In genomic region chr4:6694177-6694901, GRCh38 we compare ENCODE assay signal across 12 cellular contexts. TPM values are rescaled to one million over a fixed set of nuclear protein-coding genes. Genes with fewer than 3 reads are reported as not detected.
DNase-seq lines count a peak whose midpoint lies in the region; ATAC-seq and TF ChIP-seq lines count a peak whose summit lies in the region.
"Had no signal": no experiment of that assay in that cellular context is flagged by ENCODE, and none has a peak within 500 bp of the region (broad histone marks: within the 10 kb centered on the region; RNA-seq: fewer than 3 reads in every experiment).

No MANE protein-coding gene starts in this region.

- H3F3A ChIP-seq in PC-3 (ENCODE audit: low read length, unreplicated experiment) = peaks cover 5% of the 10 kb centered on the region
- peaks cover 6% of the 10 kb centered on the region for H3F3A ChIP-seq in smooth muscle cell (ENCODE audit: low read depth)

- BruUV-seq in PC-3 (replicated peaks; lab: Mats Ljungman, UMichigan) = TSS peak; percentile 62

- H3K4me3 Mint-ChIP-seq in activated CD4-positive, alpha-beta T cell treated with anti-CD3 and anti-CD28 coated beads, Interleukin-2, amount 10 ng/mL, durations not matched to agents 24 days and 14 days = peak overlapping the region; percentile 75

- H3K4me2 ChIP-seq in PC-3 (ENCODE audit: low read length) (peak overlapping the region; percentile 81), smooth muscle cell (no peak overlapping the region)

- H3K27me3 ChIP-seq in PC-3 (ENCODE audit: low read length) (no peaks in the 10 kb centered on the region), smooth muscle cell (ENCODE audit: low read depth) (no peaks in the 10 kb centered on the region)
- H3K27me3 ChIP-seq: brain microvascular endothelial cell, gastroesophageal sphincter had no signal

- POLR2A ChIA-PET in PC-3 (lab: Charles Lee; ENCODE audit: unreplicated experiment) = no interaction called here

- H3K79me2 ChIP-seq in PC-3 (ENCODE audit: low read length) (peaks cover 21% of the 10 kb centered on the region), smooth muscle cell (ENCODE audit: low read depth) (no peaks in the 10 kb centered on the region)

- H3K9me2 ChIP-seq in PC-3 (replicated peaks; ENCODE audit: low read length) = no peaks in the 10 kb centered on the region

- CTCF ChIA-PET in PC-3 (lab: Charles Lee) = no interaction called here

- in situ Hi-C loops in G401 (cut with HindIII; ENCODE audit: low sequenced_read_pairs) = no loop called here

- intact Hi-C loops in activated CD4-positive, alpha-beta T cell treated with anti-CD3 and anti-CD28 coated beads, Interleukin-2, amount 10 ng/mL, durations not matched to agents 24 days and 14 days (cut with micrococcal nuclease) = no loop called here
- intact Hi-C loops in PC-3 (cut with micrococcal nuclease) = loop anchor here (2.0 kb wide), 1 partner anchor 20 kb away; a partner anchor contains a TSS

- H2AFZ ChIP-seq in PC-3 (ENCODE audit: low read length) = no peak overlapping the region
- no peak overlapping the region for H2AFZ ChIP-seq in smooth muscle cell (ENCODE audit: low read depth)

- peak overlapping the region; percentile 96 for H3K27ac ChIP-seq in PC-3 (ENCODE audit: low read length)
- H3K27ac ChIP-seq in smooth muscle cell (ENCODE audit: low read depth) = peak overlapping the region; percentile 67
- H3K27ac ChIP-seq: brain microvascular endothelial cell, gastroesophageal sphincter had no signal

- H3K36me3 Mint-ChIP-seq in activated CD4-positive, alpha-beta T cell treated with anti-CD3 and anti-CD28 coated beads, Interleukin-2, amount 10 ng/mL, durations not matched to agents 24 days and 14 days (ENCODE audit: low read depth) = no peaks in the 10 kb centered on the region

- DNase-seq in activated CD4-positive, alpha-beta T cell treated with anti-CD3 and anti-CD28 coated beads, Interleukin-2, amount 10 ng/mL, durations not matched to agents 24 days and 14 days = peak; percentile 77
- no peak for DNase-seq in activated CD4-positive, alpha-beta T cell treated with anti-CD3 and anti-CD28 coated beads for 48 hours
- no peak for DNase-seq in PC-3
- peak; percentile 12 for DNase-seq in effector CD8-positive, alpha-beta T cell (lab: John Stamatoyannopoulos, UW)
- DNase-seq in smooth muscle cell (lab: John Stamatoyannopoulos, UW; ENCODE audit: unreplicated experiment) = no peak
- DNase-seq in effector CD4-positive, alpha-beta T cell = no peak
- DNase-seq in G401 (ENCODE audit: low spot score) = no peak
- DNase-seq: brain microvascular endothelial cell, NCI-H1930 had no signal

- peak overlapping the region; percentile 82 for H3K9ac ChIP-seq in PC-3 (ENCODE audit: low read length)
- no peak overlapping the region for H3K9ac ChIP-seq in smooth muscle cell (ENCODE audit: low read depth)

- H3K4me3 ChIP-seq in PC-3 (ENCODE audit: low read length) (peak overlapping the region; percentile 50; the same call in 1 of the 2 replicates), smooth muscle cell (no peak overlapping the region)
- H3K4me3 ChIP-seq: gastroesophageal sphincter had no signal

- H4K20me1 ChIP-seq in PC-3 (ENCODE audit: low read length) = no peaks in the 10 kb centered on the region
- no peaks in the 10 kb centered on the region for H4K20me1 ChIP-seq in smooth muscle cell (ENCODE audit: low read depth)

- WGBS in smooth muscle cell (ENCODE audit: low lambda C conversion rate) = 91% methylated on average over 16 of the region's 16 CpGs

- peak overlapping the region; percentile 95 for H3K27ac Mint-ChIP-seq in activated CD4-positive, alpha-beta T cell treated with anti-CD3 and anti-CD28 coated beads, Interleukin-2, amount 10 ng/mL, durations not matched to agents 24 days and 14 days

- ATAC-seq in PC-3 = no peak
- no peak for ATAC-seq in activated CD4-positive, CD25-positive, alpha-beta regulatory T cell treated with anti-CD3 and anti-CD28 coated beads, Interleukin-2, amount 50 U/mL, for 24 hours
- ATAC-seq: gastroesophageal sphincter, left lobe of liver had no signal

- H3K4me1 ChIP-seq in PC-3 (ENCODE audit: insufficient read depth, low read length) (peaks cover 58% of the 10 kb centered on the region), smooth muscle cell (ENCODE audit: low read depth) (peaks cover 4% of the 10 kb centered on the region)
- H3K4me1 ChIP-seq: gastroesophageal sphincter had no signal

- peaks cover 73% of the 10 kb centered on the region for H3K4me1 Mint-ChIP-seq in activated CD4-positive, alpha-beta T cell treated with anti-CD3 and anti-CD28 coated beads, Interleukin-2, amount 10 ng/mL, durations not matched to agents 24 days and 14 days

- H3K36me3 ChIP-seq in PC-3 (ENCODE audit: low read depth, low read length) (no peaks in the 10 kb centered on the region), smooth muscle cell (ENCODE audit: low read depth) (no peaks in the 10 kb centered on the region)
- H3K36me3 ChIP-seq: brain microvascular endothelial cell had no signal

- no peaks in the 10 kb centered on the region for H3K9me3 Mint-ChIP-seq in activated CD4-positive, alpha-beta T cell treated with anti-CD3 and anti-CD28 coated beads, Interleukin-2, amount 10 ng/mL, durations not matched to agents 24 days and 14 days

- H3K9me3 ChIP-seq in PC-3 (ENCODE audit: low read length) (no peaks in the 10 kb centered on the region), smooth muscle cell (replicated peaks; ENCODE audit: low read depth) (no peaks in the 10 kb centered on the region)
- H3K9me3 ChIP-seq: gastroesophageal sphincter had no signal

- no peaks in the 10 kb centered on the region for H3K27me3 Mint-ChIP-seq in activated CD4-positive, alpha-beta T cell treated with anti-CD3 and anti-CD28 coated beads, Interleukin-2, amount 10 ng/mL, durations not matched to agents 24 days and 14 days

- TF ChIP-seq CTCF in PC-3 (conservative IDR thresholded peaks at IDR 0.05; ENCODE audit: low read depth, low read length) (no peak), smooth muscle cell (IDR thresholded peaks at IDR 0.05; ENCODE audit: borderline replicate concordance, insufficient read depth, poor library complexity, severe bottlenecking) (no peak)

RNA-seq across cellular contexts. Expression of gene S100P, which starts 0.7 kb away (rescaled TPM):
- total RNA-seq in activated CD4-positive, alpha-beta T cell treated with anti-CD3 and anti-CD28 coated beads, Interleukin-2, amount 10 ng/mL, durations not matched to agents 24 days and 14 days = 2.1 and 2.8 TPM in 2 replicates
- total RNA-seq in PC-3 (2014; rRNA removed) (51.0 and 59.8 TPM in 2 replicates), smooth muscle cell (1.3 and 4.0 TPM in 2 replicates)
- 6.6 and 27.3 TPM in 2 replicates for polyA plus RNA-seq in smooth muscle cell
- total RNA-seq in G401 (2014; rRNA removed; shearing (Covaris generic)) = not detected in 2 replicates

RNA-seq across cellular contexts. Expression of gene MRFAP1L1, which starts 15.3 kb away (rescaled TPM):
- 51.4 TPM in 2 replicates for total RNA-seq in activated CD4-positive, alpha-beta T cell treated with anti-CD3 and anti-CD28 coated beads, Interleukin-2, amount 10 ng/mL, durations not matched to agents 24 days and 14 days
- total RNA-seq in PC-3 (2014; rRNA removed) (50.5 and 57.6 TPM in 2 replicates), smooth muscle cell (67.1 and 70.2 TPM in 2 replicates)
- polyA plus RNA-seq in smooth muscle cell = 46.2 and 48.9 TPM in 2 replicates
- total RNA-seq in G401 (2014; rRNA removed; shearing (Covaris generic)) = 1.7 and 2.1 TPM in 2 replicates

RNA-seq across cellular contexts. Expression of gene BLOC1S4, which starts 21.6 kb away (rescaled TPM):
- total RNA-seq in activated CD4-positive, alpha-beta T cell treated with anti-CD3 and anti-CD28 coated beads, Interleukin-2, amount 10 ng/mL, durations not matched to agents 24 days and 14 days = 20.1 and 21.4 TPM in 2 replicates
- total RNA-seq in PC-3 (2014; rRNA removed) (14.0 and 19.9 TPM in 2 replicates), smooth muscle cell (20.6 and 21.8 TPM in 2 replicates)
- 39.8 and 41.8 TPM in 2 replicates for polyA plus RNA-seq in smooth muscle cell
- total RNA-seq in G401 (2014; rRNA removed; shearing (Covaris generic)) = 31.7 and 38.6 TPM in 2 replicates

RNA-seq across cellular contexts. Expression of gene MRFAP1, which starts 53.9 kb away (rescaled TPM):
- 122 TPM in 2 replicates for total RNA-seq in activated CD4-positive, alpha-beta T cell treated with anti-CD3 and anti-CD28 coated beads, Interleukin-2, amount 10 ng/mL, durations not matched to agents 24 days and 14 days
- total RNA-seq in PC-3 (2014; rRNA removed) (122 and 200 TPM in 2 replicates), smooth muscle cell (165 TPM in 2 replicates)
- polyA plus RNA-seq in smooth muscle cell = 206 and 231 TPM in 2 replicates
- total RNA-seq in G401 (2014; rRNA removed; shearing (Covaris generic)) = 291 and 303 TPM in 2 replicates

Comparison
In these comparisons a context has a peak if more than half of its experiments do, and no peak if none do; other contexts are left out.
1. DNase-seq: peak in activated CD4-positive, alpha-beta T cell treated with anti-CD3 and anti-CD28 coated beads, Interleukin-2, amount 10 ng/mL, durations not matched to agents 24 days and 14 days (single experiment) and effector CD8-positive, alpha-beta T cell (single experiment); none in activated CD4-positive, alpha-beta T cell treated with anti-CD3 and anti-CD28 coated beads for 48 hours (single experiment), PC-3 (single experiment), smooth muscle cell (single experiment), effector CD4-positive, alpha-beta T cell (single experiment) and G401 (single experiment).
2. RNA of gene S100P, which starts 0.7 kb away (total RNA-seq): 51.0 to 59.8 TPM in PC-3; 1.3 to 4.0 TPM in smooth muscle cell, 2.1 to 2.8 TPM in activated CD4-positive, alpha-beta T cell treated with anti-CD3 and anti-CD28 coated beads, Interleukin-2, amount 10 ng/mL, durations not matched to agents 24 days and 14 days and not detected in G401; every median in the first group is over 10 times any median in the second.
3. RNA of gene MRFAP1L1, which starts 15.3 kb away (total RNA-seq): 67.1 to 70.2 TPM in smooth muscle cell, 51.4 TPM in activated CD4-positive, alpha-beta T cell treated with anti-CD3 and anti-CD28 coated beads, Interleukin-2, amount 10 ng/mL, durations not matched to agents 24 days and 14 days and 50.5 to 57.6 TPM in PC-3; 1.7 to 2.1 TPM in G401; every median in the first group is over 10 times any median in the second.